7 cellular contexts compared by ENCODE assay signal in genomic region chr3:11335056-11335608, GRCh38.
DNase-seq lines count a peak whose midpoint lies in the region; ATAC-seq and TF ChIP-seq lines count a peak whose summit lies in the region.

No MANE protein-coding gene starts in this region.

- H3K4me3 ChIP-seq in adrenal gland (no peak overlapping the region), left ventricle myocardium inferior (no peak overlapping the region), retinal pigment epithelial cell (ENCODE audit: low read length) (no peak overlapping the region)

- DNase-seq in DMS114 treated with DMSO at 0.1 percent for 48 hours (lab: John Stamatoyannopoulos, UW; ENCODE audit: unreplicated experiment) (peak; percentile 53), NCI-H345 treated with DMSO at 0.1 percent for 48 hours (lab: John Stamatoyannopoulos, UW; ENCODE audit: unreplicated experiment) (peak; percentile 19), adrenal gland (peak in 3 of 7 donors; percentile 20 to 34 (median 24)), left ventricle myocardium inferior (no peak), retinal pigment epithelial cell (ENCODE audit: low read depth) (peak; percentile 28)
- no peak for DNase-seq in stimulated activated CD4-positive, alpha-beta T cell treated with anti-CD3 and anti-CD28 coated beads, Interleukin-12 subunit alpha, Interleukin-12 subunit beta, amount 100 ng/mL, for 4 hours

- peak; percentile 78 for ATAC-seq in GM21723 (IDR thresholded peaks at IDR 0.05; ENCODE audit: unreplicated experiment)

- TF ChIP-seq CTCF in adrenal gland (IDR thresholded peaks at IDR 0.05), result peak; percentile 58 to 84 (median 80)
- peak; percentile 73 for TF ChIP-seq CTCF in left ventricle myocardium inferior (IDR thresholded peaks at IDR 0.05; ENCODE audit: borderline replicate concordance)
- peak; percentile 71 for TF ChIP-seq CTCF in retinal pigment epithelial cell (conservative IDR thresholded peaks at IDR 0.05; ENCODE audit: low read depth, low read length)

- 29 to 46% (median 33%) methylated on average over 4 of the region's 4 CpGs for WGBS in adrenal gland, 4 donors

- intact Hi-C loops in adrenal gland (cut with DNase I) (loop anchor here (5.0 to 10.0 kb wide), 4 partner anchors 103 to 390 kb away; partner anchors contain the start of gene HRH1 (in 1 of the 2)), left ventricle myocardium inferior (cut with micrococcal nuclease) (loop anchor here (10.0 kb wide), 1 partner anchor 100 kb away; no protein-coding TSS in a partner anchor)

- H3K27me3 ChIP-seq in adrenal gland (no peaks in the 10 kb centered on the region), left ventricle myocardium inferior (ENCODE audit: low read depth) (no peaks in the 10 kb centered on the region)

- no peaks in the 10 kb centered on the region for H3K9me3 ChIP-seq in adrenal gland (replicated peaks in 1 of 3)
- H3K9me3 ChIP-seq in left ventricle myocardium inferior (replicated peaks), result no peaks in the 10 kb centered on the region

- H3K27ac ChIP-seq in adrenal gland (no peak overlapping the region), left ventricle myocardium inferior (replicated peaks) (no peak overlapping the region)

- H3K4me1 ChIP-seq in adrenal gland (replicated peaks in 1 of 2) (peaks cover 4 to 9% of the 10 kb centered on the region in 2 donors), left ventricle myocardium inferior (no peaks in the 10 kb centered on the region)

- H3K36me3 ChIP-seq in adrenal gland (replicated peaks in 1 of 2) (peaks cover 4 to 10% of the 10 kb centered on the region in 2 donors), left ventricle myocardium inferior (peaks cover 15% of the 10 kb centered on the region)

- TF ChIP-seq POLR2A in adrenal gland (IDR thresholded peaks at IDR 0.05), result no peak

Comparison
In these comparisons a context has a peak if more than half of its experiments do, and no peak if none do; other contexts are left out.
1. DNase-seq: peak in DMS114 treated with DMSO at 0.1 percent for 48 hours (single experiment), NCI-H345 treated with DMSO at 0.1 percent for 48 hours (single experiment) and retinal pigment epithelial cell (single experiment); none in left ventricle myocardium inferior (single experiment) and stimulated activated CD4-positive, alpha-beta T cell treated with anti-CD3 and anti-CD28 coated beads, Interleukin-12 subunit alpha, Interleukin-12 subunit beta, amount 100 ng/mL, for 4 hours (single experiment).
2. Peak in every context shown above with its lines, with median percentiles within 50 percentile points of each other: CTCF ChIP-seq.